Comparison of ENCODE assay signal across 5 cellular contexts in genomic region chr4:88255111-88255510, GRCh38.
"Had no signal": no experiment of that assay in that cellular context is flagged by ENCODE, and none has a peak within 500 bp of the region (broad histone marks: within the 10 kb centered on the region; RNA-seq: fewer than 3 reads in every experiment).

No MANE protein-coding gene starts in this region.

- DNase-seq: GM23248, GOT3, H7, HFFc6, KG1 had no signal
